In genomic region chr9:94373779-94374175, GRCh38 we compare ENCODE assay signal across 9 cellular contexts. TPM values are rescaled to one million over a fixed set of nuclear protein-coding genes. Genes with fewer than 3 reads are reported as not detected.
A peak's percentile ranks its signal among the peaks of the same experiment; 100 is the strongest.
DNase-seq lines count a peak whose midpoint lies in the region; ATAC-seq and TF ChIP-seq lines count a peak whose summit lies in the region.
"Not testable (repeated sequence)": the region's sequence is repeated elsewhere in the genome, so short reads cannot be mapped to it uniquely, and the experiment has no call there.
"Had no signal": no experiment of that assay in that cellular context is flagged by ENCODE, and none has a peak within 500 bp of the region (broad histone marks: within the 10 kb centered on the region; RNA-seq: fewer than 3 reads in every experiment).

No MANE protein-coding gene starts in this region.

- H3K4me1 ChIP-seq in BE2C; HUES48 (ENCODE audit: control insufficient read depth, insufficient read depth, low read length); endodermal cell (ENCODE audit: control insufficient read depth, insufficient read depth, low read length); iPS-20b (ENCODE audit: insufficient read depth, low read length): not testable (repeated sequence)

- POLR2A ChIA-PET in T-cell (lab: Charles Lee) = not testable (repeated sequence)

- DNase-seq in BE2C; activated naive CD8-positive, alpha-beta T cell treated with anti-CD3 and anti-CD28 coated beads, Interleukin-2, amount 50 U/mL, for 24 hours; endodermal cell; neural crest cell (ENCODE audit: low read depth, low spot score); stimulated activated naive CD8-positive, alpha-beta T cell treated with anti-CD3 and anti-CD28 coated beads, Interleukin-15, amount 100 ng/mL, for 72 hours: not testable (repeated sequence)
- DNase-seq in T-cell = peak in 1 of 34 experiments; percentile 0

- WGBS in endodermal cell (ENCODE audit: insufficient coverage in 1 of 2, insufficient read length in 1 of 2), 2 experiments = 80% methylated on average over 5 of the region's 11 CpGs; no CpG with 5 or more reads in 1 of the 2 experiments

- H3K27me3 Mint-ChIP-seq in T-cell; activated naive CD8-positive, alpha-beta T cell treated with anti-CD3 and anti-CD28 coated beads, Interleukin-2, amount 50 U/mL, for 24 hours; stimulated activated naive CD8-positive, alpha-beta T cell treated with anti-CD3 and anti-CD28 coated beads, Interleukin-15, amount 100 ng/mL, for 72 hours: not testable (repeated sequence)
- H3K27me3 Mint-ChIP-seq in endodermal cell (ENCODE audit: insufficient read depth) = peaks cover 23% of the 10 kb centered on the region
- H3K27me3 Mint-ChIP-seq in neural crest cell (ENCODE audit: low read depth) = peaks cover 35% of the 10 kb centered on the region

- CTCF ChIA-PET in T-cell (lab: Charles Lee) = not testable (repeated sequence)

- not testable (repeated sequence) for H3K9me3 Mint-ChIP-seq in T-cell; activated naive CD8-positive, alpha-beta T cell treated with anti-CD3 and anti-CD28 coated beads, Interleukin-2, amount 50 U/mL, for 24 hours; endodermal cell; neural crest cell; stimulated activated naive CD8-positive, alpha-beta T cell treated with anti-CD3 and anti-CD28 coated beads, Interleukin-15, amount 100 ng/mL, for 72 hours

- TF ChIP-seq CTCF in BE2C (IDR thresholded peaks at IDR 0.05; ENCODE audit: low read depth, low read length); endodermal cell (conservative IDR thresholded peaks at IDR 0.05); neural crest cell (conservative IDR thresholded peaks at IDR 0.05): not testable (repeated sequence)

- not testable (repeated sequence) for H3K36me3 Mint-ChIP-seq in T-cell; activated naive CD8-positive, alpha-beta T cell treated with anti-CD3 and anti-CD28 coated beads, Interleukin-2, amount 50 U/mL, for 24 hours (ENCODE audit: low read depth); endodermal cell (ENCODE audit: low read depth); neural crest cell (ENCODE audit: low read depth)

- peaks cover 5 to 18% (median 18%) of the 10 kb centered on the region in 3 donors for H3K4me1 Mint-ChIP-seq in T-cell
- peaks cover 12% of the 10 kb centered on the region for H3K4me1 Mint-ChIP-seq in activated naive CD8-positive, alpha-beta T cell treated with anti-CD3 and anti-CD28 coated beads, Interleukin-2, amount 50 U/mL, for 24 hours
- H3K4me1 Mint-ChIP-seq in endodermal cell; neural crest cell; stimulated activated naive CD8-positive, alpha-beta T cell treated with anti-CD3 and anti-CD28 coated beads, Interleukin-15, amount 100 ng/mL, for 72 hours: not testable (repeated sequence)

- not testable (repeated sequence) for H3K27me3 ChIP-seq in BE2C; HUES48 (ENCODE audit: control insufficient read depth, insufficient read depth, low read length); endodermal cell (ENCODE audit: control insufficient read depth, insufficient read depth, low read length, poor library complexity, severe bottlenecking); iPS-20b (ENCODE audit: insufficient read depth, low read length)

- peak overlapping the region; percentile 54 for H3K4me3 ChIP-seq in BE2C (ENCODE audit: low read depth, low read length)
- H3K4me3 ChIP-seq in HUES48 (ENCODE audit: low read depth, low read length) = peak overlapping the region; percentile 67
- peak overlapping the region; percentile 77 for H3K4me3 ChIP-seq in endodermal cell (ENCODE audit: low read length)
- H3K4me3 ChIP-seq in iPS-20b (ENCODE audit: low read length) = peak overlapping the region; percentile 74

- H3K9ac ChIP-seq in HUES48 (ENCODE audit: low read depth, low read length); endodermal cell (ENCODE audit: extremely low read depth, low read length, poor library complexity, severe bottlenecking); iPS-20b (ENCODE audit: low read depth, low read length): not testable (repeated sequence)

- not testable (repeated sequence) for H3K36me3 ChIP-seq in BE2C; HUES48 (ENCODE audit: control insufficient read depth, insufficient read depth, low read length); endodermal cell (ENCODE audit: control insufficient read depth, insufficient read depth, low read length); iPS-20b (ENCODE audit: insufficient read depth, low read depth, low read length)

- H3K27ac Mint-ChIP-seq in T-cell = peak overlapping the region; percentile 85 to 86
- peak overlapping the region; percentile 75 for H3K27ac Mint-ChIP-seq in activated naive CD8-positive, alpha-beta T cell treated with anti-CD3 and anti-CD28 coated beads, Interleukin-2, amount 50 U/mL, for 24 hours
- H3K27ac Mint-ChIP-seq in endodermal cell = peak overlapping the region; percentile 92
- peak overlapping the region; percentile 19 for H3K27ac Mint-ChIP-seq in neural crest cell (ENCODE audit: unreplicated experiment)
- peak overlapping the region; percentile 45 to 94 for H3K27ac Mint-ChIP-seq in stimulated activated naive CD8-positive, alpha-beta T cell treated with anti-CD3 and anti-CD28 coated beads, Interleukin-15, amount 100 ng/mL, for 72 hours

- H3K9me3 ChIP-seq in BE2C; HUES48 (ENCODE audit: control insufficient read depth, insufficient read depth, low read length); endodermal cell (ENCODE audit: control insufficient read depth, low read length); iPS-20b (ENCODE audit: insufficient read depth, low read depth, low read length): not testable (repeated sequence)

- H3K27ac ChIP-seq in HUES48 (ENCODE audit: low read depth, low read length) = peak overlapping the region; percentile 68
- not testable (repeated sequence) for H3K27ac ChIP-seq in endodermal cell (ENCODE audit: low read depth, low read length); iPS-20b (ENCODE audit: low read length)

- H3K4me3 Mint-ChIP-seq in T-cell (peak overlapping the region; percentile 79 to 87 (median 86)), endodermal cell (peak overlapping the region; percentile 80), neural crest cell (peak overlapping the region; percentile 86)
- peak overlapping the region; percentile 77 for H3K4me3 Mint-ChIP-seq in activated naive CD8-positive, alpha-beta T cell treated with anti-CD3 and anti-CD28 coated beads, Interleukin-2, amount 50 U/mL, for 24 hours
- H3K4me3 Mint-ChIP-seq in stimulated activated naive CD8-positive, alpha-beta T cell treated with anti-CD3 and anti-CD28 coated beads, Interleukin-15, amount 100 ng/mL, for 72 hours = peak overlapping the region; percentile 81 to 92

- ATAC-seq in T-cell (replicated peaks in 1 of 4); activated naive CD8-positive, alpha-beta T cell treated with anti-CD3 and anti-CD28 coated beads, Interleukin-2, amount 50 U/mL, for 24 hours; stimulated activated naive CD8-positive, alpha-beta T cell treated with anti-CD3 and anti-CD28 coated beads, Interleukin-15, amount 100 ng/mL, for 72 hours: not testable (repeated sequence)

RNA-seq across cellular contexts. Expression of gene NUTM2F, which starts 45.3 kb away (rescaled TPM):
- polyA plus RNA-seq in BE2C (2012; ENCODE audit: insufficient read depth, insufficient read length, low read depth) = 1.3 TPM
- total RNA-seq in T-cell = not detected
- not detected for total RNA-seq in endodermal cell
- 0.14 TPM for polyA plus RNA-seq in endodermal cell (2013, experiment 1 of 2)
- polyA plus RNA-seq in endodermal cell (2013, experiment 2 of 2) = not detected
- 0.09 TPM in 1 of 2 replicates, not detected in the other for total RNA-seq in neural crest cell
- total RNA-seq: lung microvascular endothelial cell had no signal

Comparison
In these comparisons a context has a peak if more than half of its experiments do, and no peak if none do; other contexts are left out.
1. H3K27ac Mint-ChIP-seq: peak in every context shown above with its lines; median percentile 92 in endodermal cell; 86 in T-cell; 75 in activated naive CD8-positive, alpha-beta T cell treated with anti-CD3 and anti-CD28 coated beads, Interleukin-2, amount 50 U/mL, for 24 hours; 70 in stimulated activated naive CD8-positive, alpha-beta T cell treated with anti-CD3 and anti-CD28 coated beads, Interleukin-15, amount 100 ng/mL, for 72 hours; 19 in neural crest cell.